ENCODE assay signal across 8 cellular contexts in the genomic region with DNA sequence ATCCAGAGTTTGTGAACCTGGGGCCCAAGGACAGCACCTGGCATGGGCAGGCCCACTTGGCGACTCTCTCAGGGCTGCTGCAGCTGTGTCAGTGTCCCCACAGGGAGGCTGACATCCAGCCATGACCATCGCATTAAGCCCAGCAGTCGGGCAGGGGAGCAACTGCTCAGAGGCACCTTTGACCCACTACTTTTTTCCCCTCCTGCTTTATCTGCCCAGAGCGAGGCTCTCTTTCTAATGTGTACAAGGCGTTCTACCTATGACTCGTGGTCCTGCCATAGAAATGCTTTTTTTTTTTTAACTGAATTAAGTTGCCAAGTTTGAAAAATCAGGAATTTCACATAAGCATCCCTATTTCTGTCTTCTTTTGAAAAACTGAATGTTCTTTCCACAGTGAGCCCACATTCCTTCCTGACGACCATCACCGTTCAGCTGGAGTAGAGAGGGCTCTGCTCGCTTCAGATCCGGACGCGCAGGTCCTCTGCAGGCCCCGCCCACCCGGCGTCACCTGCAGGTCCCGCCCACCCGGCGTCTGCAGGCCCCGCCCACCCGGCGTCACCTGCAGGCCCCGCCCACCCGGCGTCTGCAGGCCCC.
DNase-seq lines count a peak whose midpoint lies in the region; ATAC-seq lines count a peak whose summit lies in the region.

No MANE protein-coding gene starts in this region.

- DNase-seq in NCI-H1417 (lab: John Stamatoyannopoulos, UW) = peak; percentile 74 to 90 (median 78)
- no peak for DNase-seq in NCI-H1417 treated with DMSO at 0.1 percent for 48 hours (lab: John Stamatoyannopoulos, UW)
- DNase-seq in LoVo (ENCODE audit: low spot score) = peak; percentile 58
- peak; percentile 9 for DNase-seq in activated CD8-positive, alpha-beta memory T cell treated with anti-CD3 and anti-CD28 coated beads, Interleukin-2, amount 50 U/mL, for 24 hours (ENCODE audit: extremely low read depth)
- peak; percentile 87 for DNase-seq in left kidney (ENCODE audit: low read depth, low spot score)
- DNase-seq in SHP77 treated with DMSO at 0.1 percent for 48 hours (lab: John Stamatoyannopoulos, UW) = no peak
- DNase-seq in SW 1271 (lab: John Stamatoyannopoulos, UW) = no peak

- peak; percentile 68 for ATAC-seq in GM21423 (IDR thresholded peaks at IDR 0.05; ENCODE audit: unreplicated experiment)

Comparison
In these comparisons a context has a peak if more than half of its experiments do, and no peak if none do; other contexts are left out.
1. DNase-seq: peak in NCI-H1417 (3 of 3), LoVo (single experiment), activated CD8-positive, alpha-beta memory T cell treated with anti-CD3 and anti-CD28 coated beads, Interleukin-2, amount 50 U/mL, for 24 hours (single experiment) and left kidney (single experiment); none in NCI-H1417 treated with DMSO at 0.1 percent for 48 hours (single experiment), SHP77 treated with DMSO at 0.1 percent for 48 hours (single experiment) and SW 1271 (0 of 2).